ENCODE assay signal across 16 cellular contexts in the genomic region with DNA sequence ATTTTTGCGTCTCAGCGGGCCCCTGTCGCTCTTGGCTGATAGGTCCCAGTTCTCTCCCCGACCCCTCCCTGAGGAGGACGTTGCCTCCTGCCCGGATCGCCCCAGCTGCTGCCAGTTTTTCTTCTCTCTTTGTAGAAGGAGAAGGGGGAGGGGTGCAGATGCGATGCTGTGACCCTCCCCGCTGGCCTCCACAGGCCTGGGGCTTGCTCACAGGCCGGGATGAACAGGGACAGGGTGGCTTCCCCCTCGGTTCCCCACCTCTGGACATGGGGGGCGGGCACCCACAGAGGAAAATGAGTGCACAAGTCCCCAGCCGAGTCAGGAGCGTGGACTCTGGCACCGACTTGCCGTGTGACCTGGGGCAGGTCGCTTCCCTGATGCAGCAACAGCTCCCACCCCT. TPM values are rescaled to one million over a fixed set of nuclear protein-coding genes. Genes with fewer than 3 reads are reported as not detected.
DNase-seq lines count a peak whose midpoint lies in the region; ATAC-seq, FAIRE-seq and TF ChIP-seq lines count a peak whose summit lies in the region.
"Had no signal": no experiment of that assay in that cellular context is flagged by ENCODE, and none has a peak within 500 bp of the region (broad histone marks: within the 10 kb centered on the region; RNA-seq: fewer than 3 reads in every experiment).

No MANE protein-coding gene starts in this region.

- H3K18ac ChIP-seq in H1 (ENCODE audit: extremely low read depth, low read length), result no peak overlapping the region

- H3K36me3 ChIP-seq in H1 (ENCODE audit: control insufficient read depth in 2 of 4, insufficient read depth in 4 of 4, low read length in 3 of 4), result no peaks in the 10 kb centered on the region
- no peaks in the 10 kb centered on the region for H3K36me3 ChIP-seq in neural progenitor cell

- H3K4me3 ChIP-seq in H1 (ENCODE audit: extremely low read depth in 1 of 4, insufficient read depth in 2 of 4, low read depth in 3 of 4, low read length in 4 of 4) (no peak overlapping the region), neural progenitor cell (no peak overlapping the region)
- H3K4me3 ChIP-seq: BLaER1 treated with 17β-estradiol and CSF1 and Interleukin-3, amounts not matched to agents 10 nM and 100 nM; GM23338 had no signal

- 0 out of 2 replicates have a peak overlapping the region, but pooled peaks have one; percentile 18 for H4K8ac ChIP-seq in H1 (ENCODE audit: extremely low read depth, insufficient read depth, low read length)

- H3K27me3 Mint-ChIP-seq in natural killer cell (ENCODE audit: low read depth in 2 of 2), result no peaks in the 10 kb centered on the region
- no peaks in the 10 kb centered on the region for H3K27me3 Mint-ChIP-seq in natural killer cell treated with Interleukin-12 subunit alpha and Interleukin-12 subunit beta and Interleukin-15 and Interleukin-18, amount 100 ng/mL, for 72 hours
- H3K27me3 Mint-ChIP-seq in neural progenitor cell (ENCODE audit: insufficient read depth, low read depth), result peaks cover 12% of the 10 kb centered on the region
- no peaks in the 10 kb centered on the region for H3K27me3 Mint-ChIP-seq in activated T-cell treated with anti-CD3 and anti-CD28 coated beads, Interleukin-2, amount 50 U/mL, for 72 hours (ENCODE audit: low read depth)
- H3K27me3 Mint-ChIP-seq: CD4-positive, CD25-positive, alpha-beta regulatory T cell had no signal

- no peak for TF ChIP-seq EP300 in H1 (IDR thresholded peaks at IDR 0.05; ENCODE audit: borderline replicate concordance in 1 of 2, low read depth in 2 of 2, low read length in 2 of 2)

- no peak overlapping the region for H3K56ac ChIP-seq in H1 (replicated peaks; ENCODE audit: insufficient read length, low read depth, low read length)

- no peak overlapping the region for H3K23ac ChIP-seq in H1 (ENCODE audit: insufficient read length)

- H3K4me1 ChIP-seq in H1 (replicated peaks in 1 of 4; ENCODE audit: control insufficient read depth in 3 of 4, insufficient read depth in 4 of 4, low read length in 3 of 4), result no peaks in the 10 kb centered on the region; a peak in 1 of 7 replicates
- H3K4me1 ChIP-seq in neural progenitor cell, result peaks cover 7% of the 10 kb centered on the region

- H3K27ac Mint-ChIP-seq in natural killer cell (peak overlapping the region; percentile 36 to 40), neural progenitor cell (peak overlapping the region; percentile 54)
- no peak overlapping the region for H3K27ac Mint-ChIP-seq in natural killer cell treated with Interleukin-12 subunit alpha and Interleukin-12 subunit beta and Interleukin-15 and Interleukin-18, amount 100 ng/mL, for 72 hours
- no peak overlapping the region for H3K27ac Mint-ChIP-seq in activated T-cell treated with anti-CD3 and anti-CD28 coated beads, Interleukin-2, amount 50 U/mL, for 72 hours
- H3K27ac Mint-ChIP-seq: CD4-positive, CD25-positive, alpha-beta regulatory T cell; GM23338; HFFc6 had no signal

- no peak overlapping the region for H2BK5ac ChIP-seq in H1 (ENCODE audit: low read depth, low read length)

- intact Hi-C loops in natural killer cell (cut with micrococcal nuclease), result no loop called here

- POLR2A ChIA-PET in H1 (lab: Charles Lee; ENCODE audit: partially characterized antibody), result interaction anchor here (0.7 to 1.6 kb wide), 2 partner anchors 23 to 588 kb away, joined by 3 to 4 read pairs; no protein-coding TSS in a partner anchor

- H2AFZ ChIP-seq in H1 (ENCODE audit: low read length), result no peak overlapping the region
- no peak overlapping the region for H2AFZ ChIP-seq in neural progenitor cell (replicated peaks)
- H2AFZ ChIP-seq: GM23338 had no signal

- no peak overlapping the region for H2BK120ac ChIP-seq in H1 (replicated peaks; ENCODE audit: low read depth, low read length)

- H3K4me1 Mint-ChIP-seq in natural killer cell, result peaks cover 5 to 72% of the 10 kb centered on the region in 2 donors
- H3K4me1 Mint-ChIP-seq in natural killer cell treated with Interleukin-12 subunit alpha and Interleukin-12 subunit beta and Interleukin-15 and Interleukin-18, amount 100 ng/mL, for 72 hours (ENCODE audit: low read depth in 2 of 2), result peaks cover 29 to 34% of the 10 kb centered on the region in 2 donors
- peaks cover 23% of the 10 kb centered on the region for H3K4me1 Mint-ChIP-seq in neural progenitor cell
- no peaks in the 10 kb centered on the region for H3K4me1 Mint-ChIP-seq in activated T-cell treated with anti-CD3 and anti-CD28 coated beads, Interleukin-2, amount 50 U/mL, for 72 hours (ENCODE audit: low read depth)

- peaks cover 35% of the 10 kb centered on the region; the same call in 1 of the 2 replicates for H3K23me2 ChIP-seq in H1 (ENCODE audit: low read depth, low read length)

- H3K9me3 Mint-ChIP-seq in natural killer cell (peaks cover 0 to 11% of the 10 kb centered on the region in 2 donors), neural progenitor cell (peaks cover 8% of the 10 kb centered on the region)
- H3K9me3 Mint-ChIP-seq in natural killer cell treated with Interleukin-12 subunit alpha and Interleukin-12 subunit beta and Interleukin-15 and Interleukin-18, amount 100 ng/mL, for 72 hours, result peaks cover 12% of the 10 kb centered on the region
- peaks cover 14 to 16% of the 10 kb centered on the region in 2 donors for H3K9me3 Mint-ChIP-seq in activated T-cell treated with anti-CD3 and anti-CD28 coated beads, Interleukin-2, amount 50 U/mL, for 72 hours
- H3K9me3 Mint-ChIP-seq: CD4-positive, CD25-positive, alpha-beta regulatory T cell had no signal

- H4K91ac ChIP-seq in H1 (replicated peaks; ENCODE audit: insufficient read length, low read length), result no peak overlapping the region

- H2BK15ac ChIP-seq in H1 (ENCODE audit: low read length), result no peak overlapping the region

- H3K4me2 ChIP-seq in H1 (ENCODE audit: insufficient read depth in 1 of 2, low read depth in 2 of 2, low read length in 2 of 2) (no peak overlapping the region), neural progenitor cell (peak overlapping the region; percentile 35)
- H3K4me2 ChIP-seq: BLaER1 treated with 17β-estradiol and CSF1 and Interleukin-3, amounts not matched to agents 10 nM and 100 nM; GM23338 had no signal

- DNase-seq in natural killer cell, result no peak
- no peak for DNase-seq in natural killer cell treated with Interleukin-12 subunit alpha and Interleukin-12 subunit beta and Interleukin-15 and Interleukin-18, amount 100 ng/mL, for 72 hours (ENCODE audit: low spot score)
- no peak for DNase-seq in H1 (ENCODE audit: low read depth in 1 of 2, low spot score in 2 of 2)
- DNase-seq in neural progenitor cell (ENCODE audit: low spot score), result no peak
- DNase-seq in NCI-H345 treated with DMSO at 0.1 percent for 48 hours (lab: John Stamatoyannopoulos, UW; ENCODE audit: unreplicated experiment), result no peak
- DNase-seq in activated T-cell treated with anti-CD3 and anti-CD28 coated beads, Interleukin-2, amount 50 U/mL, for 72 hours, result no peak
- DNase-seq: ACHN; Calu3; CD4-positive, CD25-positive, alpha-beta regulatory T cell; DMS 273 treated with DMSO at 0.1 percent for 48 hours; H9; HFFc6 had no signal

- H3K4ac ChIP-seq in H1 (replicated peaks; ENCODE audit: insufficient read length, low read depth, low read length), result no peak overlapping the region

- FAIRE-seq in H1 (lab: Jason Lieb, UNC), result no peak

- no peak for TF ChIP-seq POLR2A in H1 (IDR thresholded peaks at IDR 0.05; ENCODE audit: control extremely low read depth in 1 of 2, low read depth in 2 of 2, low read length in 2 of 2)

- no peak for TF ChIP-seq RAD21 in H1 (IDR thresholded peaks at IDR 0.05 in 1 of 2, conservative IDR thresholded peaks at IDR 0.05 in 1 of 2; ENCODE audit: low read depth in 2 of 2, low read length in 2 of 2)

- no peak overlapping the region for H3K9ac ChIP-seq in H1 (replicated peaks in 1 of 4; ENCODE audit: extremely low read depth in 1 of 4, low read depth in 3 of 4, low read length in 3 of 4)
- peak overlapping the region; percentile 32 for H3K9ac ChIP-seq in neural progenitor cell
- H3K9ac ChIP-seq: BLaER1 treated with 17β-estradiol and CSF1 and Interleukin-3, amounts not matched to agents 10 nM and 100 nM had no signal

- peaks cover 0 to 7% of the 10 kb centered on the region in 2 experiments for H4K20me1 ChIP-seq in H1 (replicated peaks in 1 of 2; ENCODE audit: control insufficient read depth in 1 of 2, insufficient read depth in 2 of 2, low read length in 2 of 2)
- no peaks in the 10 kb centered on the region for H4K20me1 ChIP-seq in neural progenitor cell (ENCODE audit: low read depth)

- 91% methylated on average over 10 of the region's 17 CpGs; no CpG with 5 or more reads in 1 of the 2 experiments for WGBS in H1 (ENCODE audit: extremely low coverage in 1 of 2, insufficient coverage in 1 of 2, insufficient read length in 1 of 2, insufficient replicate concordance in 2 of 2, low coverage in 1 of 2, low lambda C conversion rate in 2 of 2, missing lambda C conversion rate in 1 of 2), 2 experiments

- TF ChIP-seq CTCF in natural killer cell (IDR thresholded peaks at IDR 0.05), result no peak
- TF ChIP-seq CTCF in H1 (IDR thresholded peaks at IDR 0.05; ENCODE audit: control extremely low read depth in 1 of 3, insufficient read depth in 1 of 3, low read depth in 1 of 3, low read length in 3 of 3), result no peak
- TF ChIP-seq CTCF in neural progenitor cell (IDR thresholded peaks at IDR 0.05), result no peak

- no peak overlapping the region for H3K14ac ChIP-seq in H1 (ENCODE audit: insufficient read length)

- H2BK12ac ChIP-seq in H1 (ENCODE audit: low read depth, low read length), result no peak overlapping the region

- no peaks in the 10 kb centered on the region for H3F3A ChIP-seq in neural progenitor cell (ENCODE audit: low read depth)

- no peaks in the 10 kb centered on the region for H3K79me2 ChIP-seq in H1 (ENCODE audit: control insufficient read depth in 1 of 2, insufficient read depth in 2 of 2, low read length in 2 of 2)
- H3K79me2 ChIP-seq in neural progenitor cell (ENCODE audit: low read depth), result no peaks in the 10 kb centered on the region

- H3K79me1 ChIP-seq in H1 (ENCODE audit: low read depth, low read length), result no peaks in the 10 kb centered on the region

- H3K9me3 ChIP-seq in H1 (ENCODE audit: insufficient read depth in 2 of 2, low read depth in 1 of 2, low read length in 1 of 2), result no peaks in the 10 kb centered on the region
- no peaks in the 10 kb centered on the region for H3K9me3 ChIP-seq in neural progenitor cell (ENCODE audit: low read depth)

- no peak overlapping the region for H2BK20ac ChIP-seq in H1 (ENCODE audit: low read length)

- H3K36me3 Mint-ChIP-seq in natural killer cell, result no peaks in the 10 kb centered on the region
- H3K36me3 Mint-ChIP-seq in natural killer cell treated with Interleukin-12 subunit alpha and Interleukin-12 subunit beta and Interleukin-15 and Interleukin-18, amount 100 ng/mL, for 72 hours, result no peaks in the 10 kb centered on the region
- peaks cover 10% of the 10 kb centered on the region for H3K36me3 Mint-ChIP-seq in neural progenitor cell
- peaks cover 2 to 3% of the 10 kb centered on the region in 2 donors for H3K36me3 Mint-ChIP-seq in activated T-cell treated with anti-CD3 and anti-CD28 coated beads, Interleukin-2, amount 50 U/mL, for 72 hours (ENCODE audit: insufficient read depth in 2 of 2)

- no peak overlapping the region for H3K27ac ChIP-seq in H1 (ENCODE audit: low read depth, low read length)
- no peak overlapping the region for H3K27ac ChIP-seq in neural progenitor cell
- H3K27ac ChIP-seq: BLaER1 treated with 17β-estradiol and CSF1 and Interleukin-3, amounts not matched to agents 10 nM and 100 nM; HL-60 had no signal

- H4K5ac ChIP-seq in H1 (ENCODE audit: insufficient read length, low read depth, low read length), result no peak overlapping the region

- H3K27me3 ChIP-seq in H1 (replicated peaks in 1 of 4; ENCODE audit: control insufficient read depth in 3 of 4, extremely low read depth in 1 of 4, insufficient read depth in 3 of 4, low read length in 3 of 4) (no peaks in the 10 kb centered on the region), neural progenitor cell (no peaks in the 10 kb centered on the region)
- H3K27me3 ChIP-seq: BLaER1 treated with 17β-estradiol and CSF1 and Interleukin-3, amounts not matched to agents 10 nM and 100 nM had no signal

- CTCF ChIA-PET in H1 (lab: Charles Lee; ENCODE audit: partially characterized antibody), result interaction anchor here (0.7 to 1.4 kb wide), 2 partner anchors 11 to 187 kb away, joined by 3 read pairs; no protein-coding TSS in a partner anchor

- ATAC-seq in natural killer cell (no peak), HG02763 (IDR thresholded peaks at IDR 0.05; ENCODE audit: unreplicated experiment) (no peak)
- ATAC-seq in natural killer cell treated with Interleukin-12 subunit alpha and Interleukin-12 subunit beta and Interleukin-15 and Interleukin-18, amount 100 ng/mL, for 72 hours, result no peak
- no peak for ATAC-seq in activated T-cell treated with anti-CD3 and anti-CD28 coated beads, Interleukin-2, amount 50 U/mL, for 72 hours (replicated peaks in 1 of 2)
- ATAC-seq: GM23338 had no signal

- H2AK5ac ChIP-seq in H1 (ENCODE audit: low read depth, low read length), result no peak overlapping the region

- H3K4me3 Mint-ChIP-seq in natural killer cell (no peak overlapping the region), neural progenitor cell (peak overlapping the region; percentile 44)
- no peak overlapping the region for H3K4me3 Mint-ChIP-seq in natural killer cell treated with Interleukin-12 subunit alpha and Interleukin-12 subunit beta and Interleukin-15 and Interleukin-18, amount 100 ng/mL, for 72 hours
- H3K4me3 Mint-ChIP-seq in activated T-cell treated with anti-CD3 and anti-CD28 coated beads, Interleukin-2, amount 50 U/mL, for 72 hours, result no peak overlapping the region
- H3K4me3 Mint-ChIP-seq: CD4-positive, CD25-positive, alpha-beta regulatory T cell; GM23338; H9; HFFc6 had no signal

RNA-seq across cellular contexts. Expression of gene ZC3H18, which starts 53.5 kb away (rescaled TPM):
- total RNA-seq in natural killer cell, result 100 to 1,000 TPM; 125 to 130 (median 126) TPM
- total RNA-seq in natural killer cell treated with Interleukin-12 subunit alpha and Interleukin-12 subunit beta and Interleukin-15 and Interleukin-18, amount 100 ng/mL, for 72 hours, result 100 to 1,000 TPM in 1 of 2 donors, 10 to 100 TPM in 1; 85.0 to 148 TPM
- total RNA-seq in H1 (2021; fragmentation: NEBNext Ultra II Directional; extraction: Animal tissue kit (Norgen Biotek cat#: 25700)), result 70.3 and 73.2 TPM in 2 replicates
- 12.1 and 19.2 TPM in 2 replicates for polyA plus RNA-seq in H1 (2011; rRNA removed)
- 17.0 TPM for polyA plus RNA-seq in H1 (2011; cell fraction: cytosol; rRNA removed)
- 42.7 TPM for polyA plus RNA-seq in H1 (2011; cell fraction: nucleus; rRNA removed)
- 44.2 to 48.4 TPM (median 46.4 TPM) in 4 replicates for polyA plus RNA-seq in H1 (2012, experiment 1 of 2)
- polyA plus RNA-seq in H1 (2012, experiment 2 of 2), result 35.2 TPM
- 47.2 TPM for polyA plus RNA-seq in H1 (2013, experiment 1 of 2)
- polyA plus RNA-seq in H1 (2013, experiment 2 of 2), result 44.5 TPM
- 6.4 and 11.1 TPM in 2 replicates for polyA minus RNA-seq in H1 (2011; rRNA and poly(A)+ RNA removed)
- polyA minus RNA-seq in H1 (2011; cell fraction: cytosol; rRNA and poly(A)+ RNA removed), result 19.7 TPM
- polyA minus RNA-seq in H1 (2011; cell fraction: nucleus; rRNA and poly(A)+ RNA removed), result 18.5 TPM
- 24.2 and 38.6 TPM in 2 replicates for total RNA-seq in neural progenitor cell (ENCODE audit: low replicate concordance)
- total RNA-seq in activated T-cell treated with anti-CD3 and anti-CD28 coated beads, Interleukin-2, amount 50 U/mL, for 72 hours, result 10 to 100 TPM; 88.7 to 99.0 TPM

Comparison
In these comparisons a context has a peak if more than half of its experiments do, and no peak if none do; other contexts are left out.
1. H3K27ac Mint-ChIP-seq: peak in natural killer cell (2 of 2) and neural progenitor cell (single experiment); none in natural killer cell treated with Interleukin-12 subunit alpha and Interleukin-12 subunit beta and Interleukin-15 and Interleukin-18, amount 100 ng/mL, for 72 hours (0 of 2) and activated T-cell treated with anti-CD3 and anti-CD28 coated beads, Interleukin-2, amount 50 U/mL, for 72 hours (single experiment).